1 cellular context compared by ENCODE assay signal in the genomic region with DNA sequence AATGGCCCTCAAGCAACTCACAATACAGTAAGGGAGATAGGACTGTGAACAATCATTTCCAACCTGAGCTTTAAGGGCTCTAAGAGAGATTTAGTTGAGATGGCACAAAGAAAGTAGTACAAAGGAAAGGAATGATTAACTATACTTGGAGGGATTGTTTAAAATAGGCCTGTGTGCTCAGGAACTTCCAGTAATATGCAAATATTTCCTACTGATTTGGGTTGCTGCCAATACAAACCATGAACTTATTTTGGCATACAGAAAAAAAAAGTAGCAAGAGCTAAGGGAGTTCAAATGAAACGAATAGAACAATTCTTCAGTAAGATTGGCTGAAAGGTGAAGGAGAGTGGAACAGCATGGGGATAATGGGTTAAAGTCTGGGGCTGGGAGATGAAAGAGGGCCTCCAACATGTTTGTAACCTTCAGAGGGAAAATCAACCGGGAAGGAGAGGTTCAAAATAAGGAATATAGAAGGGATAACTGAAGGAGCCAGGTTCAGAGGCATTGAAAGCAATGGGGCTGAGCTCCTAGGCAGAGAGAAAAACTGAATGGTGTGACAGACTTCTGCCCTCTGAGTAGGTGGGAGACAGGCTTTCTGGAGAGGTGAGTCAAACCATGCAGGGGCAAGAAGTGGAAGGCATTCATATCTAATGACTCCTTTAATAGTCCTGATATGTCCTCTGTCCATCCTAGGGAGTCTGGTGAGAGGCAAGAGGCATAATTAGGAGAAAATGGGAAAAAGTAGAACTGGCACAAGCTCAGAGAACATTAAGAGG.
TF ChIP-seq lines count a peak whose summit lies in the region.

No MANE protein-coding gene starts in this region.

TF ChIP-seq in GM12878, 131 proteins besides CTCF, POLR2A, EP300 and RAD21 (continued from another document):
- TF ChIP-seq, protein P1, sequence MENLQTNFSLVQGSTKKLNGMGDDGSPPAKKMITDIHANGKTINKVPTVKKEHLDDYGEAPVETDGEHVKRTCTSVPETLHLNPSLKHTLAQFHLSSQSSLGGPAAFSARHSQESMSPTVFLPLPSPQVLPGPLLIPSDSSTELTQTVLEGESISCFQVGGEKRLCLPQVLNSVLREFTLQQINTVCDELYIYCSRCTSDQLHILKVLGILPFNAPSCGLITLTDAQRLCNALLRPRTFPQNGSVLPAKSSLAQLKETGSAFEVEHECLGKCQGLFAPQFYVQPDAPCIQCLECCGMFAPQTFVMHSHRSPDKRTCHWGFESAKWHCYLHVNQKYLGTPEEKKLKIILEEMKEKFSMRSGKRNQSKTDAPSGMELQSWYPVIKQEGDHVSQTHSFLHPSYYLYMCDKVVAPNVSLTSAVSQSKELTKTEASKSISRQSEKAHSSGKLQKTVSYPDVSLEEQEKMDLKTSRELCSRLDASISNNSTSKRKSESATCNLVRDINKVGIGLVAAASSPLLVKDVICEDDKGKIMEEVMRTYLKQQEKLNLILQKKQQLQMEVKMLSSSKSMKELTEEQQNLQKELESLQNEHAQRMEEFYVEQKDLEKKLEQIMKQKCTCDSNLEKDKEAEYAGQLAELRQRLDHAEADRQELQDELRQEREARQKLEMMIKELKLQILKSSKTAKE (IDR thresholded peaks at IDR 0.05; ENCODE audit: low read depth, poor library complexity, severe bottlenecking): no peak
